9 cellular contexts compared by ENCODE assay signal in genomic region chrX:71118032-71118984, GRCh38.
DNase-seq lines count a peak whose midpoint lies in the region; ATAC-seq and TF ChIP-seq lines count a peak whose summit lies in the region.
"Had no signal": no experiment of that assay in that cellular context is flagged by ENCODE, and none has a peak within 500 bp of the region (broad histone marks: within the 10 kb centered on the region; RNA-seq: fewer than 3 reads in every experiment).

Gene MED12 (plus strand): TSS chrX:71118596. CDS start chrX:71118755, 159 bp downstream.

- peak within 1 kb of the TSS; percentile 68 for H3K4me3 ChIP-seq in AG10803 (ENCODE audit: low read length)
- H3K4me3 ChIP-seq in choroid plexus epithelial cell (ENCODE audit: low read depth, low read length) = peak within 1 kb of the TSS; percentile 72
- H3K4me3 ChIP-seq: SJSA1 had no signal

- peak; percentile 70 for TF ChIP-seq POLR2A in GM18951 (IDR thresholded peaks at IDR 0.05; ENCODE audit: extremely low read depth, insufficient read depth, insufficient read length)

- peak; percentile 95 for ATAC-seq in HG03280 (IDR thresholded peaks at IDR 0.05; ENCODE audit: unreplicated experiment)

- in situ Hi-C loops in GM18951 (cut with MboI; ENCODE audit: low sequenced_read_pairs, unreplicated experiment) = no loop called here

- TF ChIP-seq CTCF in AG10803 (conservative IDR thresholded peaks at IDR 0.05; ENCODE audit: low read length) = no peak
- TF ChIP-seq CTCF in choroid plexus epithelial cell (conservative IDR thresholded peaks at IDR 0.05; ENCODE audit: low read depth, low read length) = no peak

- DNase-seq in AG10803 (ENCODE audit: low read depth) = peak; percentile 78
- DNase-seq in NCI-H510A treated with DMSO at 0.1 percent for 48 hours (lab: John Stamatoyannopoulos, UW) = peak; percentile 74
- peak; percentile 67 to 73 for DNase-seq in activated CD4-positive, alpha-beta T cell treated with anti-CD3 and anti-CD28 coated beads for 4 hours
- DNase-seq in choroid plexus epithelial cell (ENCODE audit: low read depth) = peak; percentile 80
- DNase-seq in kidney tubule cell (ENCODE audit: low spot score) = peak; percentile 74
- peak; percentile 42 to 77 for DNase-seq in stimulated activated CD4-positive, alpha-beta T cell treated with anti-CD3 and anti-CD28 coated beads, Interleukin-1b, Interleukin-23, amount 100 ng/mL, for 1 hour (ENCODE audit: low read depth in 2 of 2)

Comparison
In these comparisons a context has a peak if more than half of its experiments do, and no peak if none do; other contexts are left out.
1. Peak in every context shown above with its lines: DNase-seq, ATAC-seq and H3K4me3 ChIP-seq.